In the genomic region with DNA sequence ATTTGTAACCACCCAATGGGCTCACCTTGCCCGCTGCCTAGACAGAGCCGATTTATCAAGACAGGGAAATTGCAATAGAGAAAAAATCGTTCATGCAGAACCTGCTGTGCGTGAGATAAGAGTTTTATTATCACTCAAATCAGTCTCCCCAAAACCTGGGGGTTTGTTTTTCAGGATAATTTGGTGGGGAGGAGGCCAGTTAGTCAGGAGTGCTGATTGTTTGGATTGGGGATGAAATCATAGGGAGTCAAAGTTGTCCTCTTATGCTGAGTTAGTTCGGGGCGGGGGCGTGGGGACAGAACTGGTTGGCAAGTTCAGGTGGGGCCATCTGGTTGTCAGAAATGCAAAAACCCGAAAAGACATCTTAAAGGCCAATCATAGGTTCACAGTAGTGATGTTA, we compare ENCODE assay signal across 30 cellular contexts.
"Had no signal": no experiment of that assay in that cellular context is flagged by ENCODE, and none has a peak within 500 bp of the region (broad histone marks: within the 10 kb centered on the region; RNA-seq: fewer than 3 reads in every experiment).

No MANE protein-coding gene starts in this region.

- H3K27ac ChIP-seq: brain microvascular endothelial cell, coronary artery, dorsolateral prefrontal cortex, esophagus squamous epithelium, gastroesophageal sphincter, heart right ventricle had no signal

- H3K4me3 ChIP-seq: coronary artery, dorsolateral prefrontal cortex, esophagus squamous epithelium, gastroesophageal sphincter, heart right ventricle had no signal

- FAIRE-seq: astrocyte, bronchial epithelial cell had no signal

- H3K27me3 Mint-ChIP-seq: activated CD4-positive, alpha-beta memory T cell treated with anti-CD3 and anti-CD28 coated beads, Interleukin-2, amount 10 ng/mL, durations not matched to agents 7 days and 5 days; activated CD4-positive, alpha-beta T cell treated with anti-CD3 and anti-CD28 coated beads, Interleukin-2, amount 10 ng/mL, durations not matched to agents 7 days and 5 days; activated naive CD8-positive, alpha-beta T cell; activated T-cell treated with anti-CD3 and anti-CD28 coated beads, Interleukin-2, amount 50 U/mL, for 24 hours; central memory CD8-positive, alpha-beta T cell; dendritic cell treated with granulocyte-macrophage colony-stimulating factor and Interleukin-4, amounts not matched to agents 40 ng/mL and 50 ng/mL, for 4 days had no signal

- H3K27ac Mint-ChIP-seq: activated CD4-positive, alpha-beta memory T cell treated with anti-CD3 and anti-CD28 coated beads, Interleukin-2, amount 10 ng/mL, durations not matched to agents 7 days and 5 days; activated CD4-positive, alpha-beta T cell treated with anti-CD3 and anti-CD28 coated beads, Interleukin-2, amount 10 ng/mL, durations not matched to agents 7 days and 5 days; activated naive CD8-positive, alpha-beta T cell; activated T-cell treated with anti-CD3 and anti-CD28 coated beads, Interleukin-2, amount 50 U/mL, for 24 hours; activated T-cell treated with anti-CD3 and anti-CD28 coated beads, Interleukin-2, amount 50 U/mL, for 72 hours; dendritic cell treated with granulocyte-macrophage colony-stimulating factor and Interleukin-4, amounts not matched to agents 40 ng/mL and 50 ng/mL, for 4 days had no signal

- H3K36me3 ChIP-seq: brain microvascular endothelial cell, esophagus squamous epithelium, heart right ventricle had no signal

- H3K4me3 Mint-ChIP-seq: activated CD4-positive, alpha-beta memory T cell treated with anti-CD3 and anti-CD28 coated beads, Interleukin-2, amount 10 ng/mL, durations not matched to agents 7 days and 5 days; activated CD4-positive, alpha-beta T cell treated with anti-CD3 and anti-CD28 coated beads, Interleukin-2, amount 10 ng/mL, durations not matched to agents 7 days and 5 days; activated naive CD8-positive, alpha-beta T cell; activated T-cell treated with anti-CD3 and anti-CD28 coated beads, Interleukin-2, amount 50 U/mL, for 24 hours; activated T-cell treated with anti-CD3 and anti-CD28 coated beads, Interleukin-2, amount 50 U/mL, for 72 hours; central memory CD8-positive, alpha-beta T cell; dendritic cell treated with granulocyte-macrophage colony-stimulating factor and Interleukin-4, amounts not matched to agents 40 ng/mL and 50 ng/mL, for 4 days had no signal

- ATAC-seq: activated T-cell treated with anti-CD3 and anti-CD28 coated beads, Interleukin-2, amount 50 U/mL, for 72 hours; gastroesophageal sphincter; heart right ventricle had no signal

- H3K9me3 ChIP-seq: esophagus squamous epithelium, gastroesophageal sphincter, heart right ventricle had no signal

- H3K4me1 ChIP-seq: esophagus squamous epithelium had no signal

- H3K4me1 Mint-ChIP-seq: activated CD4-positive, alpha-beta memory T cell treated with anti-CD3 and anti-CD28 coated beads, Interleukin-2, amount 10 ng/mL, durations not matched to agents 7 days and 5 days; activated CD4-positive, alpha-beta T cell treated with anti-CD3 and anti-CD28 coated beads, Interleukin-2, amount 10 ng/mL, durations not matched to agents 7 days and 5 days had no signal

- H3K27me3 ChIP-seq: brain microvascular endothelial cell, dorsolateral prefrontal cortex, esophagus squamous epithelium, gastroesophageal sphincter, heart right ventricle had no signal

- H3K9me3 Mint-ChIP-seq: activated CD4-positive, alpha-beta memory T cell treated with anti-CD3 and anti-CD28 coated beads, Interleukin-2, amount 10 ng/mL, durations not matched to agents 7 days and 5 days; activated CD4-positive, alpha-beta T cell treated with anti-CD3 and anti-CD28 coated beads, Interleukin-2, amount 10 ng/mL, durations not matched to agents 7 days and 5 days; activated T-cell treated with anti-CD3 and anti-CD28 coated beads, Interleukin-2, amount 50 U/mL, for 24 hours; activated T-cell treated with anti-CD3 and anti-CD28 coated beads, Interleukin-2, amount 50 U/mL, for 72 hours; central memory CD8-positive, alpha-beta T cell; dendritic cell treated with granulocyte-macrophage colony-stimulating factor and Interleukin-4, amounts not matched to agents 40 ng/mL and 50 ng/mL, for 4 days had no signal

- DNase-seq: activated CD4-positive, alpha-beta memory T cell treated with anti-CD3 and anti-CD28 coated beads, Interleukin-2, amount 10 ng/mL, durations not matched to agents 7 days and 5 days; activated CD4-positive, alpha-beta T cell treated with anti-CD3 and anti-CD28 coated beads for 1 hour; activated CD4-positive, alpha-beta T cell treated with anti-CD3 and anti-CD28 coated beads for 4 hours; activated CD4-positive, alpha-beta T cell treated with anti-CD3 and anti-CD28 coated beads, Interleukin-2, amount 10 ng/mL, durations not matched to agents 7 days and 5 days; activated CD4-positive, alpha-beta T cell treated with anti-CD3 and anti-CD28 coated beads, Interleukin-2, amount 50 U/mL, for 4 hours; activated CD8-positive, alpha-beta memory T cell treated with anti-CD3 and anti-CD28 coated beads, Interleukin-2, amount 50 U/mL, for 48 hours; activated effector memory CD4-positive, alpha-beta T cell treated with Interleukin-2 at 50 U/mL for 16 hours; activated gamma-delta T cell treated with Interleukin-2 at 50 U/mL for 16 hours; activated naive CD4-positive, alpha-beta T cell treated with anti-CD3 and anti-CD28 coated beads, Interleukin-2, amount 50 U/mL, for 16 hours; activated naive CD4-positive, alpha-beta T cell treated with Interleukin-2 at 50 U/mL for 16 hours; activated T-cell treated with anti-CD3 and anti-CD28 coated beads for 4 hours; activated T-cell treated with anti-CD3 and anti-CD28 coated beads, Interleukin-2, amount 50 U/mL, for 24 hours; activated T-cell treated with anti-CD3 and anti-CD28 coated beads, Interleukin-2, amount 50 U/mL, for 72 hours; amniotic stem cell; anterior cingulate cortex; brain microvascular endothelial cell; dorsolateral prefrontal cortex; effector memory CD4-positive, alpha-beta T cell; erythroblast; esophagus squamous epithelium; foreskin melanocyte; heart right ventricle; T-helper 2 cell had no signal
